Comparison of ENCODE assay signal across 1 cellular context in the genomic region with DNA sequence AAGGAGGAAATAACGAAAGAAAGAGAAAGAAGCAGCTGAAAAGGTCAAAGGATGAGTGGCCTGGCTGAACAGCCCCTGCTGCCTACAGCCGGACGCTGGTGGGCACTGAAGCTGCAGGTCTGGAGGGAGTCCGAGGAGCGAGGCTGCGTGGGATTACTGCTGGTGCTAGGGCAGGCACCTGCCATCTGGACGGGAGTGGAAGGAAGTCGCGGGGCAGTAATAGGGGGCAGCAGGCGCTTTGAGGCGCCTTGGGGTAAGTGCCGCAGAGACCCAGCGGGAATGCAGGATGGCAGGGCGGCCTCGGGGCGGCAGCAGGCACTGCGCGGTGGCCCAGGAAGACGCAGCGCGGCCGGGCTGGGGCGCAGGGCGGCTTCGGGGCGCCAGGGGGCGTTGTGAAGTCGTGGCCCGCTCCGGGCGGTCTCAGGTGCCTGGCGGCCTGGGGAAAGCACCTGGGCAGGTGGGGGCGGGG.
TF ChIP-seq lines count a peak whose summit lies in the region.

No MANE protein-coding gene starts in this region.

TF ChIP-seq in HepG2, 621 proteins besides CTCF, POLR2A, EP300 and RAD21 (continued from another document and continues in another):
- no peak for TF ChIP-seq ZBTB40 (IDR thresholded peaks at IDR 0.05)
- TF ChIP-seq ZBTB40 (CRISPR knock-in tag; IDR thresholded peaks at IDR 0.05) = no peak
- TF ChIP-seq THAP9 (CRISPR knock-in tag; IDR thresholded peaks at IDR 0.05; ENCODE audit: borderline replicate concordance) = no peak
- TF ChIP-seq ZNF3 (CRISPR knock-in tag; IDR thresholded peaks at IDR 0.05) = no peak
- TF ChIP-seq ZNF138 (CRISPR knock-in tag; IDR thresholded peaks at IDR 0.05; ENCODE audit: low read depth) = no peak
- no peak; the same call in 1 of the 2 replicates for TF ChIP-seq NRL (CRISPR knock-in tag; IDR thresholded peaks at IDR 0.05; ENCODE audit: borderline replicate concordance)
- TF ChIP-seq BATF2 (CRISPR knock-in tag; IDR thresholded peaks at IDR 0.05) = no peak
- TF ChIP-seq DNMT1 (CRISPR knock-in tag; IDR thresholded peaks at IDR 0.05) = peak; percentile 95; the same call in 1 of the 2 replicates
- TF ChIP-seq, protein P1, sequence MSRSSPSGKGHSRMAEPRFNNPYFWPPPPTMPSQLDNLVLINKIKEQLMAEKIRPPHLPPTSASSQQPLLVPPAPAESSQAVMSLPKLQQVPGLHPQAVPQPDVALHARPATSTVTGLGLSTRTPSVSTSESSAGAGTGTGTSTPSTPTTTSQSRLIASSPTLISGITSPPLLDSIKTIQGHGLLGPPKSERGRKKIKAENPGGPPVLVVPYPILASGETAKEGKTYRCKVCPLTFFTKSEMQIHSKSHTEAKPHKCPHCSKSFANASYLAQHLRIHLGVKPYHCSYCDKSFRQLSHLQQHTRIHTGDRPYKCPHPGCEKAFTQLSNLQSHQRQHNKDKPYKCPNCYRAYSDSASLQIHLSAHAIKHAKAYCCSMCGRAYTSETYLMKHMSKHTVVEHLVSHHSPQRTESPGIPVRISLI (CRISPR knock-in tag; IDR thresholded peaks at IDR 0.05; ENCODE audit: borderline replicate concordance) = peak; percentile 64; the same call in 1 of the 2 replicates
- no peak for TF ChIP-seq ZNF775 (CRISPR knock-in tag; IDR thresholded peaks at IDR 0.05; ENCODE audit: borderline replicate concordance)
- TF ChIP-seq ADNP (CRISPR knock-in tag; IDR thresholded peaks at IDR 0.05) = no peak
- TF ChIP-seq ZSCAN20 (CRISPR knock-in tag; IDR thresholded peaks at IDR 0.05; ENCODE audit: borderline replicate concordance) = no peak
- TF ChIP-seq, protein P2, sequence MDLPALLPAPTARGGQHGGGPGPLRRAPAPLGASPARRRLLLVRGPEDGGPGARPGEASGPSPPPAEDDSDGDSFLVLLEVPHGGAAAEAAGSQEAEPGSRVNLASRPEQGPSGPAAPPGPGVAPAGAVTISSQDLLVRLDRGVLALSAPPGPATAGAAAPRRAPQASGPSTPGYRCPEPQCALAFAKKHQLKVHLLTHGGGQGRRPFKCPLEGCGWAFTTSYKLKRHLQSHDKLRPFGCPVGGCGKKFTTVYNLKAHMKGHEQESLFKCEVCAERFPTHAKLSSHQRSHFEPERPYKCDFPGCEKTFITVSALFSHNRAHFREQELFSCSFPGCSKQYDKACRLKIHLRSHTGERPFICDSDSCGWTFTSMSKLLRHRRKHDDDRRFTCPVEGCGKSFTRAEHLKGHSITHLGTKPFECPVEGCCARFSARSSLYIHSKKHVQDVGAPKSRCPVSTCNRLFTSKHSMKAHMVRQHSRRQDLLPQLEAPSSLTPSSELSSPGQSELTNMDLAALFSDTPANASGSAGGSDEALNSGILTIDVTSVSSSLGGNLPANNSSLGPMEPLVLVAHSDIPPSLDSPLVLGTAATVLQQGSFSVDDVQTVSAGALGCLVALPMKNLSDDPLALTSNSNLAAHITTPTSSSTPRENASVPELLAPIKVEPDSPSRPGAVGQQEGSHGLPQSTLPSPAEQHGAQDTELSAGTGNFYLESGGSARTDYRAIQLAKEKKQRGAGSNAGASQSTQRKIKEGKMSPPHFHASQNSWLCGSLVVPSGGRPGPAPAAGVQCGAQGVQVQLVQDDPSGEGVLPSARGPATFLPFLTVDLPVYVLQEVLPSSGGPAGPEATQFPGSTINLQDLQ (CRISPR knock-in tag; IDR thresholded peaks at IDR 0.05) = no peak
- TF ChIP-seq ZNF546 (CRISPR knock-in tag; conservative IDR thresholded peaks at IDR 0.05) = no peak
- TF ChIP-seq AHR (CRISPR knock-in tag; IDR thresholded peaks at IDR 0.05) = no peak
- no peak for TF ChIP-seq NAIF1 (CRISPR knock-in tag; IDR thresholded peaks at IDR 0.05; ENCODE audit: borderline replicate concordance)
- no peak for TF ChIP-seq ZBTB42 (CRISPR knock-in tag; IDR thresholded peaks at IDR 0.05)
- TF ChIP-seq ZNF747 (CRISPR knock-in tag; IDR thresholded peaks at IDR 0.05; ENCODE audit: borderline replicate concordance) = no peak
- no peak for TF ChIP-seq TCF7L2 (IDR thresholded peaks at IDR 0.05; ENCODE audit: low read depth, low read length)
- TF ChIP-seq, protein P3, sequence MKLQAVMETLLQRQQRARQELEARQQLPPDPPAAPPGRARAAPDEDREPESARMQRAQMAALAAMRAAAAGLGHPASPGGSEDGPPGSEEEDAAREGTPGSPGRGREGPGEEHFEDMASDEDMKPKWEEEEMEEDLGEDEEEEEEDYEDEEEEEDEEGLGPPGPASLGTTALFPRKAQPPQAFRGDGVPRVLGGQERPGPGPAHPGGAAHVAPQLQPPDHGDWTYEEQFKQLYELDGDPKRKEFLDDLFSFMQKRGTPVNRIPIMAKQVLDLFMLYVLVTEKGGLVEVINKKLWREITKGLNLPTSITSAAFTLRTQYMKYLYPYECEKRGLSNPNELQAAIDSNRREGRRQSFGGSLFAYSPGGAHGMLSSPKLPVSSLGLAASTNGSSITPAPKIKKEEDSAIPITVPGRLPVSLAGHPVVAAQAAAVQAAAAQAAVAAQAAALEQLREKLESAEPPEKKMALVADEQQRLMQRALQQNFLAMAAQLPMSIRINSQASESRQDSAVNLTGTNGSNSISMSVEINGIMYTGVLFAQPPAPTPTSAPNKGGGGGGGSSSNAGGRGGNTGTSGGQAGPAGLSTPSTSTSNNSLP (IDR thresholded peaks at IDR 0.05; ENCODE audit: low read depth, low read length) = no peak
- peak; percentile 80; the same call in 1 of the 2 replicates for TF ChIP-seq ZNF614 (CRISPR knock-in tag; IDR thresholded peaks at IDR 0.05; ENCODE audit: borderline replicate concordance)
- TF ChIP-seq RAD51 (IDR thresholded peaks at IDR 0.05; ENCODE audit: borderline replicate concordance) = no peak
- TF ChIP-seq RFXAP (CRISPR knock-in tag; IDR thresholded peaks at IDR 0.05; ENCODE audit: borderline replicate concordance) = peak; percentile 65; the same call in 1 of the 2 replicates
- no peak for TF ChIP-seq TRIM24 (CRISPR knock-in tag; IDR thresholded peaks at IDR 0.05)
- no peak; the same call in 1 of the 2 replicates for TF ChIP-seq PAXIP1 (CRISPR knock-in tag; conservative IDR thresholded peaks at IDR 0.05)
- no peak for TF ChIP-seq ZBTB21 (CRISPR knock-in tag; IDR thresholded peaks at IDR 0.05)
- no peak for TF ChIP-seq SMARCE1 (IDR thresholded peaks at IDR 0.05; ENCODE audit: borderline replicate concordance)
- no peak for TF ChIP-seq ARID2 (CRISPR knock-in tag; IDR thresholded peaks at IDR 0.05; ENCODE audit: borderline replicate concordance)
- TF ChIP-seq ZSCAN29 (CRISPR knock-in tag; conservative IDR thresholded peaks at IDR 0.05) = peak; percentile 66; the same call in 1 of the 2 replicates
- no peak for TF ChIP-seq ZBTB7A (CRISPR knock-in tag; IDR thresholded peaks at IDR 0.05)
